ENCODE assay signal across 22 cellular contexts in the genomic region with DNA sequence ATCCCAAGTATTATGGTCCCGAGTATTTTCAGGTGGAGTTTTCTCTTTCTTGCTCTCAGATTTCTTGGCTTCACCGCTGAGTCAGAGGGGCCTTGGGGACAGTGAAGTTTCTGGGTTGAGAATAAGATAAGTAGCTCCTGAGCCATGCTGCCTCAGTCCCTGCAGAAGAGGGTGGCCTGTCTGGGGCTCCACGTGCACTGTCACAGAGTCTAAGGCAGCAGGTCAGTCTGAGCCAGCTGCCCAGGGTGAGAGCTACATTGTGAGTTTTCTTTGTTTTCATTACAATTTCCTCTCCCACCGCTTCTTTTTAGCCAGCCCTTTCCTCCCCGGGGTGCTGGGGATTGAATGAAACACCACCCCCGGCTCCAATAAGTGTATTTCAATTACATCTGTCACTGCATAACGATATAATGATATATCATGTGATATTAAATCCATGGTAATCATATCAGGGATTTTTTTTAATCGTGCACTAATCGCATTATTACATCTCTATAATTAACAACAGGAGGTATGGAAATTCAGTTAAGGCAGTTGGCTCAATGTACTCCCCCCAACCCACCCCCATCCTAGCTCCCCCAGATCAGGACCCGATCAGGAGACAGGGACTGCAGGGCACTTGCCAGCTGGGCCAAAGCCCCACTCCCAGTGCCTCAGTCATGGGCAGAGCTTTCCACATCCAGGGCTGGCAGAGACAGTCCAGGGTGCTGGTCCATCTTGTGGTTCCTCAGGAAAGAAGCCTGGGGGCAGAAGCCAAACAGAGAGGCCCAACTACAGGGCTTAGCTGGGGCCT.
"Had no signal": no experiment of that assay in that cellular context is flagged by ENCODE, and none has a peak within 500 bp of the region (broad histone marks: within the 10 kb centered on the region; RNA-seq: fewer than 3 reads in every experiment).

No MANE protein-coding gene starts in this region.

- H3K27me3 Mint-ChIP-seq: activated CD4-positive, alpha-beta memory T cell treated with anti-CD3 and anti-CD28 coated beads, Interleukin-2, amount 10 ng/mL, durations not matched to agents 7 days and 5 days; activated CD4-positive, alpha-beta T cell treated with anti-CD3 and anti-CD28 coated beads, Interleukin-2, amount 10 ng/mL, durations not matched to agents 24 days and 14 days; activated naive CD8-positive, alpha-beta T cell treated with anti-CD3 and anti-CD28 coated beads, Interleukin-2, amount 10 ng/mL, durations not matched to agents 7 days and 5 days; effector memory CD8-positive, alpha-beta T cell; naive thymus-derived CD8-positive, alpha-beta T cell; stimulated activated naive B cell treated with anti-CD40 and anti-IgM and Interleukin-4, amounts not matched to agents 10 μg/mL and 1 μg/mL and 100 μg/mL, for 72 hours had no signal

- H3K9me3 ChIP-seq: colonic mucosa, left ventricle myocardium inferior, uterus had no signal

- H2AFZ ChIP-seq: hepatocyte had no signal

- H3K27me3 ChIP-seq: colonic mucosa, dorsolateral prefrontal cortex, hepatocyte, uterus had no signal

- H3K27ac ChIP-seq: colonic mucosa, dorsolateral prefrontal cortex, hepatocyte, left ventricle myocardium inferior, uterus had no signal

- DNase-seq: activated CD4-positive, alpha-beta memory T cell treated with anti-CD3 and anti-CD28 coated beads, Interleukin-2, amount 10 ng/mL, durations not matched to agents 7 days and 5 days; activated CD4-positive, alpha-beta T cell treated with anti-CD3 and anti-CD28 coated beads, Interleukin-2, amount 10 ng/mL, durations not matched to agents 24 days and 14 days; activated effector memory CD4-positive, alpha-beta T cell treated with Interleukin-2 at 50 U/mL for 16 hours; activated naive CD4-positive, alpha-beta T cell treated with anti-CD3 and anti-CD28 coated beads for 36 hours; activated naive CD8-positive, alpha-beta T cell treated with anti-CD3 and anti-CD28 coated beads, Interleukin-2, amount 10 ng/mL, durations not matched to agents 7 days and 5 days; activated T-cell treated with anti-CD3 and anti-CD28 coated beads, Interleukin-2, amount 50 U/mL, for 72 hours; amygdala; colonic mucosa; dorsolateral prefrontal cortex; effector memory CD8-positive, alpha-beta T cell; foreskin melanocyte; kidney glomerular epithelial cell; left ventricle myocardium inferior; naive thymus-derived CD8-positive, alpha-beta T cell; stimulated activated CD4-positive, alpha-beta T cell treated with anti-CD3 and anti-CD28 coated beads, Interleukin-2, amount 100 ng/mL, for 48 hours; stimulated activated CD8-positive, alpha-beta memory T cell treated with anti-CD3 and anti-CD28 coated beads, Interleukin-4, amount 100 ng/mL, for 48 hours; stimulated activated naive B cell treated with anti-CD40 and anti-IgM and Interleukin-4, amounts not matched to agents 10 μg/mL and 1 μg/mL and 100 μg/mL, for 72 hours; trophoblast cell; uterus had no signal

- H3K4me1 ChIP-seq: uterus had no signal

- H3K79me2 ChIP-seq: hepatocyte had no signal

- H3K4me2 ChIP-seq: hepatocyte had no signal

- H3K4me3 ChIP-seq: colonic mucosa, dorsolateral prefrontal cortex, hepatocyte, left ventricle myocardium inferior, uterus had no signal

- H3K27ac Mint-ChIP-seq: activated CD4-positive, alpha-beta memory T cell treated with anti-CD3 and anti-CD28 coated beads, Interleukin-2, amount 10 ng/mL, durations not matched to agents 7 days and 5 days; activated CD4-positive, alpha-beta T cell treated with anti-CD3 and anti-CD28 coated beads, Interleukin-2, amount 10 ng/mL, durations not matched to agents 24 days and 14 days; activated naive CD4-positive, alpha-beta T cell treated with anti-CD3 and anti-CD28 coated beads for 36 hours; activated naive CD8-positive, alpha-beta T cell treated with anti-CD3 and anti-CD28 coated beads, Interleukin-2, amount 10 ng/mL, durations not matched to agents 7 days and 5 days; activated T-cell treated with anti-CD3 and anti-CD28 coated beads, Interleukin-2, amount 50 U/mL, for 72 hours; effector memory CD8-positive, alpha-beta T cell; mesothelial cell of epicardium; naive thymus-derived CD8-positive, alpha-beta T cell; stimulated activated naive B cell treated with anti-CD40 and anti-IgM and Interleukin-4, amounts not matched to agents 10 μg/mL and 1 μg/mL and 100 μg/mL, for 72 hours had no signal

- H3K9me3 Mint-ChIP-seq: activated CD4-positive, alpha-beta memory T cell treated with anti-CD3 and anti-CD28 coated beads, Interleukin-2, amount 10 ng/mL, durations not matched to agents 7 days and 5 days; activated CD4-positive, alpha-beta T cell treated with anti-CD3 and anti-CD28 coated beads, Interleukin-2, amount 10 ng/mL, durations not matched to agents 24 days and 14 days; activated naive CD4-positive, alpha-beta T cell treated with anti-CD3 and anti-CD28 coated beads for 36 hours; activated naive CD8-positive, alpha-beta T cell treated with anti-CD3 and anti-CD28 coated beads, Interleukin-2, amount 10 ng/mL, durations not matched to agents 7 days and 5 days; activated T-cell treated with anti-CD3 and anti-CD28 coated beads, Interleukin-2, amount 50 U/mL, for 72 hours; effector memory CD8-positive, alpha-beta T cell; mesothelial cell of epicardium; naive thymus-derived CD8-positive, alpha-beta T cell; stimulated activated naive B cell treated with anti-CD40 and anti-IgM and Interleukin-4, amounts not matched to agents 10 μg/mL and 1 μg/mL and 100 μg/mL, for 72 hours had no signal

- H3K4me3 Mint-ChIP-seq: activated CD4-positive, alpha-beta memory T cell treated with anti-CD3 and anti-CD28 coated beads, Interleukin-2, amount 10 ng/mL, durations not matched to agents 7 days and 5 days; activated CD4-positive, alpha-beta T cell treated with anti-CD3 and anti-CD28 coated beads, Interleukin-2, amount 10 ng/mL, durations not matched to agents 24 days and 14 days; activated naive CD4-positive, alpha-beta T cell treated with anti-CD3 and anti-CD28 coated beads for 36 hours; activated naive CD8-positive, alpha-beta T cell treated with anti-CD3 and anti-CD28 coated beads, Interleukin-2, amount 10 ng/mL, durations not matched to agents 7 days and 5 days; activated T-cell treated with anti-CD3 and anti-CD28 coated beads, Interleukin-2, amount 50 U/mL, for 72 hours; effector memory CD8-positive, alpha-beta T cell; mesothelial cell of epicardium; naive thymus-derived CD8-positive, alpha-beta T cell; stimulated activated naive B cell treated with anti-CD40 and anti-IgM and Interleukin-4, amounts not matched to agents 10 μg/mL and 1 μg/mL and 100 μg/mL, for 72 hours had no signal

- H3K36me3 Mint-ChIP-seq: activated naive CD8-positive, alpha-beta T cell treated with anti-CD3 and anti-CD28 coated beads, Interleukin-2, amount 10 ng/mL, durations not matched to agents 7 days and 5 days had no signal

- ATAC-seq: activated T-cell treated with anti-CD3 and anti-CD28 coated beads, Interleukin-2, amount 50 U/mL, for 72 hours; effector memory CD8-positive, alpha-beta T cell; esophagus mucosa; naive thymus-derived CD8-positive, alpha-beta T cell; stimulated activated naive B cell treated with anti-CD40 and anti-IgM and Interleukin-4, amounts not matched to agents 10 μg/mL and 1 μg/mL and 100 μg/mL, for 72 hours had no signal

- H3K36me3 ChIP-seq: colonic mucosa, left ventricle myocardium inferior, uterus had no signal
